ENCODE assay signal across 22 cellular contexts in the genomic region with DNA sequence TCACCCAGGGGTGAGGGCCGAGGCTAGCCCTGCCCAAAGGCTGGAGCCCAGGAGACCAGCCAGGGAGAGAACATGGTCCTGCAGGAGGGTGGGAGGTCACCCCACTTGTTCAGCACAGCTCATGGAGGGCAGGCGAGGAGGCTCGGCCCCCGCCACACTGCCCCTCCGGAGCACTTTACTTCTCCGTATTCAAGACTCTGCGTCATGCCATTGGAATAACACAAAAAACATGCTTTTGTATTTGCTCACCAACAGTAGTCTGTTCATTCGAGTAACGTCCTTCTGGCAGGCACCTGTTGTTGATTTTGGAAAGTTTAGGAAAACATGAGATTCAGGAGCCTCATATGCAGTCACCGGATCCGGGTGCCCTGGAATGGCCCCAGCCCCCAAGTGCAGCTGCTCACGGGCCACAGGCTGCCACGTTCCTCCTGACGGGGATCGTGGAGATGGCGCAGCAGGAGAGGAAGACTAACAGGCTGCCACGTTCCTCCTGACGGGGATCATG.
DNase-seq lines count a peak whose midpoint lies in the region; ATAC-seq and TF ChIP-seq lines count a peak whose summit lies in the region.
"Had no signal": no experiment of that assay in that cellular context is flagged by ENCODE, and none has a peak within 500 bp of the region (broad histone marks: within the 10 kb centered on the region; RNA-seq: fewer than 3 reads in every experiment).

No MANE protein-coding gene starts in this region.

- no peak for TF ChIP-seq CTCF in brain microvascular endothelial cell (IDR thresholded peaks at IDR 0.05; ENCODE audit: low read depth, low read length, missing control alignments)
- TF ChIP-seq CTCF in nephron (IDR thresholded peaks at IDR 0.05; ENCODE audit: unreplicated experiment in 3 of 3) = no peak

- no peak for ATAC-seq in activated naive CD8-positive, alpha-beta T cell treated with anti-CD3 and anti-CD28 coated beads, Interleukin-2, amount 50 U/mL, for 24 hours
- no peak for ATAC-seq in HG02885 (IDR thresholded peaks at IDR 0.05; ENCODE audit: poor library complexity, unreplicated experiment)
- ATAC-seq: K562; naive thymus-derived CD4-positive, alpha-beta T cell; Right ventricle myocardium inferior had no signal

- no peak overlapping the region for H3K27ac ChIP-seq in brain microvascular endothelial cell

- peaks cover 12% of the 10 kb centered on the region for H3K4me1 Mint-ChIP-seq in nephron
- H3K4me1 Mint-ChIP-seq in activated naive CD8-positive, alpha-beta T cell treated with anti-CD3 and anti-CD28 coated beads, Interleukin-2, amount 50 U/mL, for 24 hours = no peaks in the 10 kb centered on the region
- H3K4me1 Mint-ChIP-seq: activated B cell treated with CpG ODN at 0.5 μM for 24 hours; central memory CD8-positive, alpha-beta T cell; H9 had no signal

- H3K36me3 Mint-ChIP-seq in nephron (ENCODE audit: low read depth) = peaks cover 3% of the 10 kb centered on the region
- H3K36me3 Mint-ChIP-seq in activated naive CD8-positive, alpha-beta T cell treated with anti-CD3 and anti-CD28 coated beads, Interleukin-2, amount 50 U/mL, for 24 hours (ENCODE audit: low read depth) = no peaks in the 10 kb centered on the region
- H3K36me3 Mint-ChIP-seq: CD14-positive monocyte had no signal

- DNase-seq in activated effector memory CD4-positive, alpha-beta T cell treated with anti-CD3 and anti-CD28 coated beads, Interleukin-2, amount 50 U/mL, for 16 hours = peak; percentile 50
- DNase-seq in activated effector memory CD4-positive, alpha-beta T cell treated with Interleukin-2 at 50 U/mL for 16 hours = no peak
- peak; percentile 45 for DNase-seq in brain microvascular endothelial cell
- no peak for DNase-seq in T-helper 1 cell
- DNase-seq in activated naive CD8-positive, alpha-beta T cell treated with anti-CD3 and anti-CD28 coated beads, Interleukin-2, amount 50 U/mL, for 24 hours = no peak
- no peak for DNase-seq in RKO (ENCODE audit: low spot score)
- DNase-seq: 8988T; activated B cell treated with CpG ODN at 0.5 μM for 24 hours; DMS153; H9; naive thymus-derived CD4-positive, alpha-beta T cell; NCI-H2029; NCI-H510A had no signal

- no peak overlapping the region for H3K4me3 Mint-ChIP-seq in nephron
- H3K4me3 Mint-ChIP-seq in activated naive CD8-positive, alpha-beta T cell treated with anti-CD3 and anti-CD28 coated beads, Interleukin-2, amount 50 U/mL, for 24 hours = no peak overlapping the region
- H3K4me3 Mint-ChIP-seq: activated B cell treated with CpG ODN at 0.5 μM for 24 hours; activated T-helper 1 cell treated with anti-CD3 and anti-CD28 coated beads, Interleukin-12 subunit alpha, Interleukin-12 subunit beta, Interleukin-2, Interleukin-4 antibody, amounts not matched to agents 30 ng/mL and 10 ng/mL and 1 ng/mL, durations not matched to agents 14 hours and 24 hours and 36 hours; CD14-positive monocyte; central memory CD8-positive, alpha-beta T cell; H9; naive thymus-derived CD4-positive, alpha-beta T cell had no signal

- H3K27me3 ChIP-seq in brain microvascular endothelial cell (replicated peaks) = no peaks in the 10 kb centered on the region

- no peak overlapping the region for H3K4me3 ChIP-seq in brain microvascular endothelial cell (ENCODE audit: low read depth, low read length)
- H3K4me3 ChIP-seq: K562, lung had no signal

- no peaks in the 10 kb centered on the region for H3K36me3 ChIP-seq in brain microvascular endothelial cell (replicated peaks)

- H3K27me3 Mint-ChIP-seq in nephron (ENCODE audit: low read depth) = peaks cover 12% of the 10 kb centered on the region
- H3K27me3 Mint-ChIP-seq in activated naive CD8-positive, alpha-beta T cell treated with anti-CD3 and anti-CD28 coated beads, Interleukin-2, amount 50 U/mL, for 24 hours = no peaks in the 10 kb centered on the region
- H3K27me3 Mint-ChIP-seq: central memory CD8-positive, alpha-beta T cell; naive thymus-derived CD4-positive, alpha-beta T cell had no signal

- no peaks in the 10 kb centered on the region for H3K9me3 Mint-ChIP-seq in nephron
- H3K9me3 Mint-ChIP-seq in activated naive CD8-positive, alpha-beta T cell treated with anti-CD3 and anti-CD28 coated beads, Interleukin-2, amount 50 U/mL, for 24 hours = no peaks in the 10 kb centered on the region
- H3K9me3 Mint-ChIP-seq: activated B cell treated with CpG ODN at 0.5 μM for 24 hours; activated T-helper 1 cell treated with anti-CD3 and anti-CD28 coated beads, Interleukin-12 subunit alpha, Interleukin-12 subunit beta, Interleukin-2, Interleukin-4 antibody, amounts not matched to agents 30 ng/mL and 10 ng/mL and 1 ng/mL, durations not matched to agents 14 hours and 24 hours and 36 hours; central memory CD8-positive, alpha-beta T cell; H9 had no signal

- in situ Hi-C loops in brain microvascular endothelial cell (cut with HindIII; ENCODE audit: low pct_ligation_motif_present, low sequenced_read_pairs) = no loop called here

- H3K27ac Mint-ChIP-seq in nephron = peak overlapping the region; percentile 26 to 45 (median 43)
- no peak overlapping the region for H3K27ac Mint-ChIP-seq in activated naive CD8-positive, alpha-beta T cell treated with anti-CD3 and anti-CD28 coated beads, Interleukin-2, amount 50 U/mL, for 24 hours
- H3K27ac Mint-ChIP-seq: activated B cell treated with CpG ODN at 0.5 μM for 24 hours; activated T-helper 1 cell treated with anti-CD3 and anti-CD28 coated beads, Interleukin-12 subunit alpha, Interleukin-12 subunit beta, Interleukin-2, Interleukin-4 antibody, amounts not matched to agents 30 ng/mL and 10 ng/mL and 1 ng/mL, durations not matched to agents 14 hours and 24 hours and 36 hours; H9; naive thymus-derived CD4-positive, alpha-beta T cell; progenitor cell of endocrine pancreas had no signal

Comparison
In these comparisons a context has a peak if more than half of its experiments do, and no peak if none do; other contexts are left out.
1. DNase-seq: peak in activated effector memory CD4-positive, alpha-beta T cell treated with anti-CD3 and anti-CD28 coated beads, Interleukin-2, amount 50 U/mL, for 16 hours (single experiment) and brain microvascular endothelial cell (single experiment); none in activated effector memory CD4-positive, alpha-beta T cell treated with Interleukin-2 at 50 U/mL for 16 hours (single experiment), T-helper 1 cell (0 of 5), activated naive CD8-positive, alpha-beta T cell treated with anti-CD3 and anti-CD28 coated beads, Interleukin-2, amount 50 U/mL, for 24 hours (single experiment) and RKO (single experiment).